Comparison of ENCODE assay signal across 1 cellular context in the genomic region with DNA sequence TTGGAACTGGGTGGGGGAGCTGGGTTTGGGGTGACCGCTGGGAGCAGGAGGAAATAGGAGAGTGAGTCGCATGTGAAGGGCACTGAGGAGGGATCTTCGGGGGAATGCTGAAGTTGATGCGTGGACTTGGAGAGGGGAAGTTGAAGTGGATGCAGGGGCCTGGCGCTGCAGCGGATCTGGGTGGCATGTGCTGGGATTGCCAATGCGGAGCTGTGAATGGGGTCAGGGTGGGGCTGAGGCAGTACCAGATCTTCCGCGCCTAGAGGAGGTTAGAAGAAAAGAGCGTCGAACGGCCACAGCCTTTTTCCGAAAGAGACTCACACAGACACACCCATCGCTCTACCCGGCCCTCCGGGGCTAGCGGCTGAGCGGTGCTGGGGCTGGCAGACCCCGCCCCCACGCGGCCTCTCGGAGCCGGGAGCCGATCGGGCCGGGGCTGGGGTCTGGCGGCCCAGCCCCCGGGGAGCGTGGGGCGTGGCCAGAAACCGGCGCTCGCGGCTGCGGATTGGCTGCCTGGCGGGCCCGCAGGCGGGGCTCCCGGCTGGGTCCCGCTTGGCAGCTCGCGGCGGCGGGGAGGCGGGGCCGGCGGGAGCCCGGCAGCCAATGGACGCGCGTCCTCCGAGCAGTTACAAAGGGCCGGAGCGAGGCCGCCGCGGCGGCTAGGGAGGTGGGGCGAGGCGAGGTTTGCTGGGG.
TF ChIP-seq lines count a peak whose summit lies in the region.

A gene (plus strand): TSS at position 655 of the 693 bp plus-strand sequence. CDS start 93 bp downstream, outside the sequence.

TF ChIP-seq in K562, 482 proteins besides CTCF, POLR2A, EP300 and RAD21 (continued from another document):
- TF ChIP-seq, protein P1, sequence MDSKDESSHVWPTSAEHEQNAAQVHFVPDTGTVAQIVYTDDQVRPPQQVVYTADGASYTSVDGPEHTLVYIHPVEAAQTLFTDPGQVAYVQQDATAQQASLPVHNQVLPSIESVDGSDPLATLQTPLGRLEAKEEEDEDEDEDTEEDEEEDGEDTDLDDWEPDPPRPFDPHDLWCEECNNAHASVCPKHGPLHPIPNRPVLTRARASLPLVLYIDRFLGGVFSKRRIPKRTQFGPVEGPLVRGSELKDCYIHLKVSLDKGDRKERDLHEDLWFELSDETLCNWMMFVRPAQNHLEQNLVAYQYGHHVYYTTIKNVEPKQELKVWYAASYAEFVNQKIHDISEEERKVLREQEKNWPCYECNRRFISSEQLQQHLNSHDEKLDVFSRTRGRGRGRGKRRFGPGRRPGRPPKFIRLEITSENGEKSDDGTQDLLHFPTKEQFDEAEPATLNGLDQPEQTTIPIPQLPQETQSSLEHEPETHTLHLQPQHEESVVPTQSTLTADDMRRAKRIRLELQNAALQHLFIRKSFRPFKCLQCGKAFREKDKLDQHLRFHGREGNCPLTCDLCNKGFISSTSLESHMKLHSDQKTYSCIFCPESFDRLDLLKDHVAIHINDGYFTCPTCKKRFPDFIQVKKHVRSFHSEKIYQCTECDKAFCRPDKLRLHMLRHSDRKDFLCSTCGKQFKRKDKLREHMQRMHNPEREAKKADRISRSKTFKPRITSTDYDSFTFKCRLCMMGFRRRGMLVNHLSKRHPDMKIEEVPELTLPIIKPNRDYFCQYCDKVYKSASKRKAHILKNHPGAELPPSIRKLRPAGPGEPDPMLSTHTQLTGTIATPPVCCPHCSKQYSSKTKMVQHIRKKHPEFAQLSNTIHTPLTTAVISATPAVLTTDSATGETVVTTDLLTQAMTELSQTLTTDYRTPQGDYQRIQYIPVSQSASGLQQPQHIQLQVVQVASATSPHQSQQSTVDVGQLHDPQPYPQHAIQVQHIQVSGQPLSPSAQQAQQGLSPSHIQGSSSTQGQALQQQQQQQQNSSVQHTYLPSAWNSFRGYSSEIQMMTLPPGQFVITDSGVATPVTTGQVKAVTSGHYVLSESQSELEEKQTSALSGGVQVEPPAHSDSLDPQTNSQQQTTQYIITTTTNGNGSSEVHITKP (IDR thresholded peaks at IDR 0.05; ENCODE audit: partially characterized antibody): peak; percentile 50
- TF ChIP-seq ZBTB7A (IDR thresholded peaks at IDR 0.05; ENCODE audit: borderline replicate concordance, control insufficient read depth, low read depth, low read length) (peak; percentile 100), TAF9B (IDR thresholded peaks at IDR 0.05; ENCODE audit: partially characterized antibody) (no peak), ZSCAN32 (CRISPR knock-in tag; IDR thresholded peaks at IDR 0.05) (no peak), KDM2B (CRISPR knock-in tag; IDR thresholded peaks at IDR 0.05) (no peak), ZNF212 (CRISPR knock-in tag; IDR thresholded peaks at IDR 0.05) (no peak), ZNF224 (CRISPR knock-in tag; IDR thresholded peaks at IDR 0.05) (no peak), ZNF668 (CRISPR knock-in tag; IDR thresholded peaks at IDR 0.05) (no peak), NELFE (IDR thresholded peaks at IDR 0.05; ENCODE audit: insufficient read depth, insufficient read length) (no peak), ZNF239 (CRISPR knock-in tag; IDR thresholded peaks at IDR 0.05) (no peak), ZNF644 (tag; IDR thresholded peaks at IDR 0.05; ENCODE audit: low read depth) (no peak), CSDE1 (IDR thresholded peaks at IDR 0.05) (no peak), RHOXF2B (CRISPR knock-in tag; conservative IDR thresholded peaks at IDR 0.05) (no peak), ARNT (IDR thresholded peaks at IDR 0.05) (no peak), ATF1 (CRISPR knock-in tag; IDR thresholded peaks at IDR 0.05) (no peak), ATF1 (tag; IDR thresholded peaks at IDR 0.05) (peak; percentile 27; the same call in 1 of the 2 replicates), RBM25 (IDR thresholded peaks at IDR 0.05; ENCODE audit: low read depth, low read length, severe bottlenecking) (peak; percentile 83), EP400 (IDR thresholded peaks at IDR 0.05) (peak; percentile 57; the same call in 1 of the 2 replicates), FOXA1 (IDR thresholded peaks at IDR 0.05; ENCODE audit: borderline replicate concordance) (no peak), CREM (IDR thresholded peaks at IDR 0.05; ENCODE audit: low read depth) (peak; percentile 11; the same call in 1 of the 2 replicates), KLF1 (tag; IDR thresholded peaks at IDR 0.05) (peak; percentile 44; the same call in 1 of the 2 replicates), HLTF (IDR thresholded peaks at IDR 0.05) (peak; percentile 48; the same call in 1 of the 2 replicates), ZNF408 (CRISPR knock-in tag; IDR thresholded peaks at IDR 0.05; ENCODE audit: low read depth) (no peak), ZNF174 (CRISPR knock-in tag; IDR thresholded peaks at IDR 0.05) (no peak), EGR1 (conservative IDR thresholded peaks at IDR 0.05) (peak; percentile 21; the same call in 1 of the 2 replicates), NFE2 (IDR thresholded peaks at IDR 0.05; ENCODE audit: low read depth) (no peak), POLR2G (IDR thresholded peaks at IDR 0.05; ENCODE audit: low read depth, low read length) (peak; percentile 91), MCM7 (IDR thresholded peaks at IDR 0.05) (no peak), SUPT5H (IDR thresholded peaks at IDR 0.05) (peak; percentile 63), TEAD2 (tag; IDR thresholded peaks at IDR 0.05) (no peak), ZBTB1 (CRISPR knock-in tag; IDR thresholded peaks at IDR 0.05; ENCODE audit: borderline replicate concordance, low read depth) (no peak), NR3C1 (CRISPR knock-in tag; IDR thresholded peaks at IDR 0.05) (no peak), MTA3 (IDR thresholded peaks at IDR 0.05; ENCODE audit: borderline replicate concordance) (peak; percentile 65; the same call in 1 of the 2 replicates), RBM22 (IDR thresholded peaks at IDR 0.05; ENCODE audit: low read depth, low read length, poor library complexity, severe bottlenecking) (no peak), ZSCAN29 (IDR thresholded peaks at IDR 0.05) (no peak)
- TF ChIP-seq, protein P2, sequence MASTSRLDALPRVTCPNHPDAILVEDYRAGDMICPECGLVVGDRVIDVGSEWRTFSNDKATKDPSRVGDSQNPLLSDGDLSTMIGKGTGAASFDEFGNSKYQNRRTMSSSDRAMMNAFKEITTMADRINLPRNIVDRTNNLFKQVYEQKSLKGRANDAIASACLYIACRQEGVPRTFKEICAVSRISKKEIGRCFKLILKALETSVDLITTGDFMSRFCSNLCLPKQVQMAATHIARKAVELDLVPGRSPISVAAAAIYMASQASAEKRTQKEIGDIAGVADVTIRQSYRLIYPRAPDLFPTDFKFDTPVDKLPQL (IDR thresholded peaks at IDR 0.05; ENCODE audit: extremely low read depth, insufficient read length): no peak
- TF ChIP-seq, protein P3, sequence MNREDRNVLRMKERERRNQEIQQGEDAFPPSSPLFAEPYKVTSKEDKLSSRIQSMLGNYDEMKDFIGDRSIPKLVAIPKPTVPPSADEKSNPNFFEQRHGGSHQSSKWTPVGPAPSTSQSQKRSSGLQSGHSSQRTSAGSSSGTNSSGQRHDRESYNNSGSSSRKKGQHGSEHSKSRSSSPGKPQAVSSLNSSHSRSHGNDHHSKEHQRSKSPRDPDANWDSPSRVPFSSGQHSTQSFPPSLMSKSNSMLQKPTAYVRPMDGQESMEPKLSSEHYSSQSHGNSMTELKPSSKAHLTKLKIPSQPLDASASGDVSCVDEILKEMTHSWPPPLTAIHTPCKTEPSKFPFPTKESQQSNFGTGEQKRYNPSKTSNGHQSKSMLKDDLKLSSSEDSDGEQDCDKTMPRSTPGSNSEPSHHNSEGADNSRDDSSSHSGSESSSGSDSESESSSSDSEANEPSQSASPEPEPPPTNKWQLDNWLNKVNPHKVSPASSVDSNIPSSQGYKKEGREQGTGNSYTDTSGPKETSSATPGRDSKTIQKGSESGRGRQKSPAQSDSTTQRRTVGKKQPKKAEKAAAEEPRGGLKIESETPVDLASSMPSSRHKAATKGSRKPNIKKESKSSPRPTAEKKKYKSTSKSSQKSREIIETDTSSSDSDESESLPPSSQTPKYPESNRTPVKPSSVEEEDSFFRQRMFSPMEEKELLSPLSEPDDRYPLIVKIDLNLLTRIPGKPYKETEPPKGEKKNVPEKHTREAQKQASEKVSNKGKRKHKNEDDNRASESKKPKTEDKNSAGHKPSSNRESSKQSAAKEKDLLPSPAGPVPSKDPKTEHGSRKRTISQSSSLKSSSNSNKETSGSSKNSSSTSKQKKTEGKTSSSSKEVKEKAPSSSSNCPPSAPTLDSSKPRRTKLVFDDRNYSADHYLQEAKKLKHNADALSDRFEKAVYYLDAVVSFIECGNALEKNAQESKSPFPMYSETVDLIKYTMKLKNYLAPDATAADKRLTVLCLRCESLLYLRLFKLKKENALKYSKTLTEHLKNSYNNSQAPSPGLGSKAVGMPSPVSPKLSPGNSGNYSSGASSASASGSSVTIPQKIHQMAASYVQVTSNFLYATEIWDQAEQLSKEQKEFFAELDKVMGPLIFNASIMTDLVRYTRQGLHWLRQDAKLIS (CRISPR knock-in tag; IDR thresholded peaks at IDR 0.05): no peak
- TF ChIP-seq, protein P4, sequence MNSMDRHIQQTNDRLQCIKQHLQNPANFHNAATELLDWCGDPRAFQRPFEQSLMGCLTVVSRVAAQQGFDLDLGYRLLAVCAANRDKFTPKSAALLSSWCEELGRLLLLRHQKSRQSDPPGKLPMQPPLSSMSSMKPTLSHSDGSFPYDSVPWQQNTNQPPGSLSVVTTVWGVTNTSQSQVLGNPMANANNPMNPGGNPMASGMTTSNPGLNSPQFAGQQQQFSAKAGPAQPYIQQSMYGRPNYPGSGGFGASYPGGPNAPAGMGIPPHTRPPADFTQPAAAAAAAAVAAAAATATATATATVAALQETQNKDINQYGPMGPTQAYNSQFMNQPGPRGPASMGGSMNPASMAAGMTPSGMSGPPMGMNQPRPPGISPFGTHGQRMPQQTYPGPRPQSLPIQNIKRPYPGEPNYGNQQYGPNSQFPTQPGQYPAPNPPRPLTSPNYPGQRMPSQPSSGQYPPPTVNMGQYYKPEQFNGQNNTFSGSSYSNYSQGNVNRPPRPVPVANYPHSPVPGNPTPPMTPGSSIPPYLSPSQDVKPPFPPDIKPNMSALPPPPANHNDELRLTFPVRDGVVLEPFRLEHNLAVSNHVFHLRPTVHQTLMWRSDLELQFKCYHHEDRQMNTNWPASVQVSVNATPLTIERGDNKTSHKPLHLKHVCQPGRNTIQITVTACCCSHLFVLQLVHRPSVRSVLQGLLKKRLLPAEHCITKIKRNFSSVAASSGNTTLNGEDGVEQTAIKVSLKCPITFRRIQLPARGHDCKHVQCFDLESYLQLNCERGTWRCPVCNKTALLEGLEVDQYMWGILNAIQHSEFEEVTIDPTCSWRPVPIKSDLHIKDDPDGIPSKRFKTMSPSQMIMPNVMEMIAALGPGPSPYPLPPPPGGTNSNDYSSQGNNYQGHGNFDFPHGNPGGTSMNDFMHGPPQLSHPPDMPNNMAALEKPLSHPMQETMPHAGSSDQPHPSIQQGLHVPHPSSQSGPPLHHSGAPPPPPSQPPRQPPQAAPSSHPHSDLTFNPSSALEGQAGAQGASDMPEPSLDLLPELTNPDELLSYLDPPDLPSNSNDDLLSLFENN (IDR thresholded peaks at IDR 0.05; ENCODE audit: low read depth in 2 of 2, low read length in 2 of 2): no peak
- TF ChIP-seq, protein P5, sequence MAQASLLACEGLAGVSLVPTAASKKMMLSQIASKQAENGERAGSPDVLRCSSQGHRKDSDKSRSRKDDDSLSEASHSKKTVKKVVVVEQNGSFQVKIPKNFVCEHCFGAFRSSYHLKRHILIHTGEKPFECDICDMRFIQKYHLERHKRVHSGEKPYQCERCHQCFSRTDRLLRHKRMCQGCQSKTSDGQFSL (CRISPR knock-in tag; IDR thresholded peaks at IDR 0.05): peak; percentile 57; the same call in 1 of the 2 replicates
- TF ChIP-seq, protein P5 (tag; IDR thresholded peaks at IDR 0.05): no peak
- TF ChIP-seq, protein P6, sequence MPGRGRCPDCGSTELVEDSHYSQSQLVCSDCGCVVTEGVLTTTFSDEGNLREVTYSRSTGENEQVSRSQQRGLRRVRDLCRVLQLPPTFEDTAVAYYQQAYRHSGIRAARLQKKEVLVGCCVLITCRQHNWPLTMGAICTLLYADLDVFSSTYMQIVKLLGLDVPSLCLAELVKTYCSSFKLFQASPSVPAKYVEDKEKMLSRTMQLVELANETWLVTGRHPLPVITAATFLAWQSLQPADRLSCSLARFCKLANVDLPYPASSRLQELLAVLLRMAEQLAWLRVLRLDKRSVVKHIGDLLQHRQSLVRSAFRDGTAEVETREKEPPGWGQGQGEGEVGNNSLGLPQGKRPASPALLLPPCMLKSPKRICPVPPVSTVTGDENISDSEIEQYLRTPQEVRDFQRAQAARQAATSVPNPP (IDR thresholded peaks at IDR 0.05; ENCODE audit: borderline replicate concordance, insufficient read depth, insufficient read length): no peak
TF ChIP-seq in K562: peak in this region for 94.
